Comparison of ENCODE assay signal across 9 cellular contexts in genomic region chrX:154751669-154752271, GRCh38. TPM values are rescaled to one million over a fixed set of nuclear protein-coding genes. Genes with fewer than 3 reads are reported as not detected.
DNase-seq lines count a peak whose midpoint lies in the region; ATAC-seq and TF ChIP-seq lines count a peak whose summit lies in the region.
"Had no signal": no experiment of that assay in that cellular context is flagged by ENCODE, and none has a peak within 500 bp of the region (broad histone marks: within the 10 kb centered on the region; RNA-seq: fewer than 3 reads in every experiment).

No MANE protein-coding gene starts in this region.

- H3K4me3 Mint-ChIP-seq in activated naive CD4-positive, alpha-beta T cell treated with anti-CD3 and anti-CD28 coated beads for 36 hours, result peak overlapping the region; percentile 55
- H3K4me3 Mint-ChIP-seq in WTC11, result peak overlapping the region; percentile 55

- intact Hi-C loops in activated naive CD4-positive, alpha-beta T cell treated with anti-CD3 and anti-CD28 coated beads for 36 hours (cut with micrococcal nuclease), result no loop called here
- intact Hi-C loops in left ventricle myocardium inferior (cut with micrococcal nuclease), result no loop called here
- intact Hi-C loops in thyroid gland (cut with DNase I), result no loop called here

- H3K9me3 ChIP-seq in left ventricle myocardium inferior (replicated peaks) (no peaks in the 10 kb centered on the region), thyroid gland (no peaks in the 10 kb centered on the region)

- H3K27ac ChIP-seq in left ventricle myocardium inferior (replicated peaks) (peak overlapping the region; percentile 95), thyroid gland (peak overlapping the region in 2 of 3 donors; percentile 11 to 46)

- no peaks in the 10 kb centered on the region for H3K36me3 ChIP-seq in left ventricle myocardium inferior
- no peaks in the 10 kb centered on the region for H3K36me3 ChIP-seq in thyroid gland

- H3K4me3 ChIP-seq in left ventricle myocardium inferior, result peak overlapping the region; percentile 76
- H3K4me3 ChIP-seq in thyroid gland (replicated peaks in 1 of 3), result no peak overlapping the region

- 36 to 49% methylated on average over 7 to 9 of the region's 9 CpGs for WGBS in thyroid gland, 2 donors

- ATAC-seq in WTC11 (no peak), GM18502 (IDR thresholded peaks at IDR 0.05; ENCODE audit: poor library complexity, unreplicated experiment) (no peak)

- TF ChIP-seq CTCF in WTC11 (IDR thresholded peaks at IDR 0.05), result no peak
- TF ChIP-seq CTCF in left ventricle myocardium inferior (IDR thresholded peaks at IDR 0.05; ENCODE audit: borderline replicate concordance), result no peak
- TF ChIP-seq CTCF in thyroid gland (IDR thresholded peaks at IDR 0.05), result no peak

- H3K9me3 Mint-ChIP-seq in activated naive CD4-positive, alpha-beta T cell treated with anti-CD3 and anti-CD28 coated beads for 36 hours, result no peaks in the 10 kb centered on the region
- H3K9me3 Mint-ChIP-seq in WTC11, result no peaks in the 10 kb centered on the region

- no peak for TF ChIP-seq POLR2A in thyroid gland (IDR thresholded peaks at IDR 0.05)

- H3K4me1 ChIP-seq in left ventricle myocardium inferior (peaks cover 30% of the 10 kb centered on the region), thyroid gland (peaks cover 0 to 3% of the 10 kb centered on the region in 2 donors)

- H3K27me3 ChIP-seq in left ventricle myocardium inferior (ENCODE audit: low read depth) (no peaks in the 10 kb centered on the region), thyroid gland (no peaks in the 10 kb centered on the region)

- no peaks in the 10 kb centered on the region for H3K36me3 Mint-ChIP-seq in activated naive CD4-positive, alpha-beta T cell treated with anti-CD3 and anti-CD28 coated beads for 36 hours (ENCODE audit: low read depth)
- no peaks in the 10 kb centered on the region for H3K36me3 Mint-ChIP-seq in WTC11

- no peaks in the 10 kb centered on the region for H3K27me3 Mint-ChIP-seq in activated naive CD4-positive, alpha-beta T cell treated with anti-CD3 and anti-CD28 coated beads for 36 hours (ENCODE audit: low read depth)
- H3K27me3 Mint-ChIP-seq in WTC11 (ENCODE audit: low read depth), result peaks cover 54% of the 10 kb centered on the region

- H3K4me1 Mint-ChIP-seq in activated naive CD4-positive, alpha-beta T cell treated with anti-CD3 and anti-CD28 coated beads for 36 hours (ENCODE audit: low read depth), result peaks cover 15% of the 10 kb centered on the region
- H3K4me1 Mint-ChIP-seq in WTC11, result peaks cover 9% of the 10 kb centered on the region

- DNase-seq in activated naive CD4-positive, alpha-beta T cell treated with anti-CD3 and anti-CD28 coated beads for 36 hours, result no peak
- DNase-seq in activated naive CD4-positive, alpha-beta T cell treated with anti-CD3 and anti-CD28 coated beads, Interleukin-2, amount 50 U/mL, for 16 hours, result no peak
- DNase-seq in WTC11 (ENCODE audit: low spot score), result no peak
- DNase-seq in left ventricle myocardium inferior, result no peak
- DNase-seq in thyroid gland, result peak; percentile 9 to 18
- DNase-seq in HK-2 (ENCODE audit: unreplicated experiment), result no peak
- no peak for DNase-seq in T-helper 9 cell
- DNase-seq: activated CD8-positive, alpha-beta memory T cell treated with anti-CD3 and anti-CD28 coated beads, Interleukin-2, amount 50 U/mL, for 4 hours had no signal

- CTCF ChIA-PET in activated naive CD4-positive, alpha-beta T cell treated with anti-CD3 and anti-CD28 coated beads for 36 hours (lab: Charles Lee), result no interaction called here
- CTCF ChIA-PET in WTC11 (lab: Charles Lee), result interaction anchor here (0.7 kb wide), 1 partner anchor 81 kb away, joined by 5 read pairs; no protein-coding TSS in a partner anchor

- POLR2A ChIA-PET in WTC11 (lab: Charles Lee), result no interaction called here

- H3K27ac Mint-ChIP-seq in activated naive CD4-positive, alpha-beta T cell treated with anti-CD3 and anti-CD28 coated beads for 36 hours, result no peak overlapping the region
- H3K27ac Mint-ChIP-seq in WTC11, result no peak overlapping the region

TF ChIP-seq in WTC11, 78 proteins besides CTCF, POLR2A, EP300 and RAD21:
- TF ChIP-seq JUN (CRISPR knock-in tag; IDR thresholded peaks at IDR 0.05) (no peak), ZNF425 (CRISPR knock-in tag; conservative IDR thresholded peaks at IDR 0.05) (no peak), ELF4 (CRISPR knock-in tag; IDR thresholded peaks at IDR 0.05; ENCODE audit: low read depth) (no peak)

RNA-seq across cellular contexts. Expression of gene GAB3, which starts 0.9 kb away (rescaled TPM):
- 1 to 10 TPM; 1.0 to 1.4 TPM for total RNA-seq in activated naive CD4-positive, alpha-beta T cell treated with anti-CD3 and anti-CD28 coated beads for 36 hours
- total RNA-seq in WTC11 (2021), result 0.66 to 1.0 TPM (median 0.72 TPM) in 3 replicates
- total RNA-seq in left ventricle myocardium inferior, result 14.8 TPM
- 10 to 100 TPM in 1 of 4 donors, 1 to 10 TPM in 3; 5.8 to 10.2 (median 8.1) TPM for total RNA-seq in thyroid gland

RNA-seq across cellular contexts. Expression of gene DKC1, which starts 10.9 kb away (rescaled TPM):
- 100 to 1,000 TPM; 124 to 127 TPM for total RNA-seq in activated naive CD4-positive, alpha-beta T cell treated with anti-CD3 and anti-CD28 coated beads for 36 hours
- total RNA-seq in WTC11 (2021), result 108 to 123 TPM (median 112 TPM) in 3 replicates
- total RNA-seq in left ventricle myocardium inferior, result 18.0 TPM
- 10 to 100 TPM; 33.8 to 41.5 (median 35.2) TPM for total RNA-seq in thyroid gland

RNA-seq across cellular contexts. Expression of gene MPP1, which starts 53.5 kb away (rescaled TPM):
- total RNA-seq in activated naive CD4-positive, alpha-beta T cell treated with anti-CD3 and anti-CD28 coated beads for 36 hours, result 10 to 100 TPM; 23.9 to 24.3 TPM
- total RNA-seq in WTC11 (2021) (14.3 to 15.8 TPM (median 14.7 TPM) in 3 replicates), left ventricle myocardium inferior (32.9 TPM), thyroid gland (10 to 100 TPM; 26.8 to 47.3 (median 28.8) TPM)

Comparison
In these comparisons a context has a peak if more than half of its experiments do, and no peak if none do; other contexts are left out.
1. DNase-seq: peak in thyroid gland (2 of 2); none in activated naive CD4-positive, alpha-beta T cell treated with anti-CD3 and anti-CD28 coated beads for 36 hours (single experiment), activated naive CD4-positive, alpha-beta T cell treated with anti-CD3 and anti-CD28 coated beads, Interleukin-2, amount 50 U/mL, for 16 hours (single experiment), WTC11 (single experiment), left ventricle myocardium inferior (single experiment), HK-2 (single experiment) and T-helper 9 cell (single experiment).